23 cellular contexts compared by ENCODE assay signal in genomic region chr9:83034026-83034425, GRCh38. TPM values are rescaled to one million over a fixed set of nuclear protein-coding genes. Genes with fewer than 3 reads are reported as not detected.
DNase-seq lines count a peak whose midpoint lies in the region; ATAC-seq, FAIRE-seq and TF ChIP-seq lines count a peak whose summit lies in the region.
"Had no signal": no experiment of that assay in that cellular context is flagged by ENCODE, and none has a peak within 500 bp of the region (broad histone marks: within the 10 kb centered on the region; RNA-seq: fewer than 3 reads in every experiment).

No MANE protein-coding gene starts in this region.

- no peaks in the 10 kb centered on the region for H4K20me1 ChIP-seq in IMR-90 (ENCODE audit: insufficient read depth, low read length)
- H4K20me1 ChIP-seq in osteoblast (ENCODE audit: insufficient read depth, low read length): no peaks in the 10 kb centered on the region
- H4K20me1 ChIP-seq: BLaER1 had no signal

- TF ChIP-seq RAD21 in A549 (conservative IDR thresholded peaks at IDR 0.05 in 1 of 2, IDR thresholded peaks at IDR 0.05 in 1 of 2): no peak
- no peak for TF ChIP-seq RAD21 in IMR-90 (IDR thresholded peaks at IDR 0.05; ENCODE audit: low read length)

- H2BK5ac ChIP-seq in IMR-90 (ENCODE audit: low read depth, low read length, poor library complexity, severe bottlenecking): no peak overlapping the region

- DNase-seq in A549 (ENCODE audit: low read depth in 1 of 2, low spot score in 1 of 2): no peak
- peak; percentile 62 for DNase-seq in IMR-90
- DNase-seq in astrocyte of the hippocampus (ENCODE audit: low read depth, low spot score): peak; percentile 59
- DNase-seq in foreskin keratinocyte: no peak
- no peak for DNase-seq in NAMALWA (ENCODE audit: low spot score)
- no peak for DNase-seq in osteoblast (ENCODE audit: insufficient read length, low spot score, missing footprints)
- DNase-seq in activated CD4-positive, alpha-beta T cell treated with anti-CD3 and anti-CD28 coated beads, Interleukin-2, amount 50 U/mL, for 1 hour: no peak
- DNase-seq: CD4-positive, alpha-beta T cell; COR-L47; DMS79; Kasumi-1; NCI-H1105; NCI-H146; NCI-H2081; NCI-H2171; NCI-H345; NCI-H526; OCI-M1 had no signal

- TF ChIP-seq CTCF in A549 (IDR thresholded peaks at IDR 0.05) (no peak), IMR-90 (conservative IDR thresholded peaks at IDR 0.05; ENCODE audit: low read depth, low read length) (no peak), foreskin keratinocyte (conservative IDR thresholded peaks at IDR 0.05) (no peak), osteoblast (IDR thresholded peaks at IDR 0.05; ENCODE audit: extremely low read depth, low read depth, low read length) (no peak)

- H3K56ac ChIP-seq in IMR-90 (ENCODE audit: extremely low read depth, insufficient read depth, low read length): no peak overlapping the region

- no peaks in the 10 kb centered on the region for H3K9me1 ChIP-seq in IMR-90 (ENCODE audit: insufficient read depth, low read length)

- H3K79me1 ChIP-seq in IMR-90 (ENCODE audit: low read depth in 1 of 2, low read length in 2 of 2): no peaks in the 10 kb centered on the region

- H3K4me2 ChIP-seq in A549 (peak overlapping the region; percentile 35), IMR-90 (ENCODE audit: low read depth, low read length) (no peak overlapping the region), osteoblast (ENCODE audit: insufficient read depth, low read length) (no peak overlapping the region)
- H3K4me2 ChIP-seq: BLaER1 had no signal

- H2BK120ac ChIP-seq in IMR-90 (ENCODE audit: low read depth, low read length): no peak overlapping the region

- TF ChIP-seq EP300 in A549 (IDR thresholded peaks at IDR 0.05): no peak

- H3K27me3 ChIP-seq in IMR-90 (ENCODE audit: control insufficient read depth, insufficient read depth, low read length): peaks cover under 1% of the 10 kb centered on the region; the same call in 1 of the 2 replicates
- H3K27me3 ChIP-seq in foreskin keratinocyte: no peaks in the 10 kb centered on the region
- H3K27me3 ChIP-seq in osteoblast (ENCODE audit: insufficient read depth, low read length): no peaks in the 10 kb centered on the region
- H3K27me3 ChIP-seq: BLaER1 had no signal

- no peak overlapping the region for H2BK15ac ChIP-seq in IMR-90 (ENCODE audit: low read depth, low read length)

- no peak overlapping the region for H2AK9ac ChIP-seq in IMR-90 (replicated peaks; ENCODE audit: low read depth, low read length, poor library complexity)

- H4K91ac ChIP-seq in IMR-90 (ENCODE audit: insufficient read depth, low read depth, low read length): no peak overlapping the region

- H3K9ac ChIP-seq in IMR-90 (ENCODE audit: low read depth, low read length): no peak overlapping the region
- H3K9ac ChIP-seq: BLaER1 had no signal

- H3K18ac ChIP-seq in IMR-90 (ENCODE audit: low read depth, low read length): no peak overlapping the region

- POLR2A ChIA-PET in A549 (lab: Yijun Ruan, JAX): no interaction called here
- POLR2A ChIA-PET in IMR-90 (lab: Charles Lee; ENCODE audit: unreplicated experiment): no interaction called here

- H4K8ac ChIP-seq in IMR-90 (ENCODE audit: low read depth in 2 of 2, low read length in 2 of 2): no peak overlapping the region

- no peak overlapping the region for H3K14ac ChIP-seq in IMR-90 (replicated peaks; ENCODE audit: low read depth, low read length)

- H3K79me2 ChIP-seq in osteoblast (ENCODE audit: insufficient read depth, low read length): no peaks in the 10 kb centered on the region

- H2AFZ ChIP-seq in IMR-90 (replicated peaks; ENCODE audit: low read length, poor library complexity) (no peak overlapping the region), osteoblast (ENCODE audit: low read length) (no peak overlapping the region)

- H3K9me3 ChIP-seq in A549: no peaks in the 10 kb centered on the region
- H3K9me3 ChIP-seq in IMR-90 (ENCODE audit: control insufficient read depth, insufficient read depth, low read length): no peaks in the 10 kb centered on the region
- no peaks in the 10 kb centered on the region for H3K9me3 ChIP-seq in osteoblast (ENCODE audit: low read depth, low read length)
- H3K9me3 ChIP-seq: BLaER1 had no signal

- no peak overlapping the region for H2AK5ac ChIP-seq in IMR-90 (ENCODE audit: low read depth, low read length)

- 89% methylated on average over 1 of the region's 1 CpG for WGBS in A549 (ENCODE audit: missing lambda C conversion rate)
- no CpG with 5 or more reads among the region's 1 CpG for WGBS in IMR-90 (ENCODE audit: extremely low coverage in 2 of 2, insufficient read length in 1 of 2), 2 experiments

- BruUV-seq in IMR-90 (replicated peaks; lab: Mats Ljungman, UMichigan): no TSS peak

- ATAC-seq in A549: no peak
- ATAC-seq in IMR-90 (ENCODE audit: low read depth): peak; percentile 48; the same call in 1 of the 2 replicates
- ATAC-seq in foreskin keratinocyte: no peak
- no peak for ATAC-seq in GM18517 (IDR thresholded peaks at IDR 0.05; ENCODE audit: unreplicated experiment)
- ATAC-seq: Right ventricle myocardium inferior had no signal

- peak overlapping the region in 1 of 2 experiments; percentile 51; a peak in 2 of 6 replicates for H3K27ac ChIP-seq in A549
- no peak overlapping the region for H3K27ac ChIP-seq in IMR-90 (ENCODE audit: insufficient read depth, low read length)
- H3K27ac ChIP-seq in foreskin keratinocyte: peak overlapping the region; percentile 32
- no peak overlapping the region for H3K27ac ChIP-seq in osteoblast (ENCODE audit: low read depth, low read length)
- H3K27ac ChIP-seq: BLaER1 had no signal

- in situ Hi-C loops in IMR-90 (cut with MboI; ENCODE audit: low sequenced_read_pairs): no loop called here

- H3K36me3 ChIP-seq in IMR-90 (ENCODE audit: control insufficient read depth, insufficient read depth, low read length) (no peaks in the 10 kb centered on the region), osteoblast (ENCODE audit: insufficient read depth, low read length) (no peaks in the 10 kb centered on the region)
- H3K36me3 ChIP-seq: BLaER1 had no signal

- no peak overlapping the region for H4K5ac ChIP-seq in IMR-90 (ENCODE audit: low read depth, low read length)

- H3K4ac ChIP-seq in IMR-90 (ENCODE audit: low read depth, low read length): no peak overlapping the region

- H3K4me3 ChIP-seq in A549: no peak overlapping the region
- no peak overlapping the region for H3K4me3 ChIP-seq in IMR-90 (ENCODE audit: insufficient read depth, low read depth, low read length)
- no peak overlapping the region for H3K4me3 ChIP-seq in osteoblast (ENCODE audit: insufficient read depth, low read length)
- H3K4me3 ChIP-seq: BLaER1 had no signal

- no peak overlapping the region for H3K23ac ChIP-seq in IMR-90 (ENCODE audit: low read depth, low read length)

- no peak for FAIRE-seq in A549 (lab: Jason Lieb, UNC)
- FAIRE-seq: GM12891 had no signal

- TF ChIP-seq POLR2A in A549 (IDR thresholded peaks at IDR 0.05; ENCODE audit: low read length): no peak
- TF ChIP-seq POLR2A in IMR-90 (IDR thresholded peaks at IDR 0.05; ENCODE audit: low read depth, low read length): no peak

- CTCF ChIA-PET in A549 (lab: Yijun Ruan, JAX) (interaction anchor here (1.5 kb wide), 1 partner anchor 72 kb away, joined by 3 read pairs; no protein-coding TSS in a partner anchor), IMR-90 (lab: Yijun Ruan, JAX) (no interaction called here)

- intact Hi-C loops in IMR-90 (cut with micrococcal nuclease): no loop called here

- dilution Hi-C loops in IMR-90 (cut with HindIII; ENCODE audit: low sequenced_read_pairs, unreplicated experiment): no loop called here

- no peak overlapping the region for H2BK20ac ChIP-seq in IMR-90 (ENCODE audit: low read depth, low read length)

- H3K4me1 ChIP-seq in A549: peaks cover 25% of the 10 kb centered on the region
- no peaks in the 10 kb centered on the region for H3K4me1 ChIP-seq in IMR-90 (ENCODE audit: control insufficient read depth, insufficient read depth, low read length)
- peaks cover 8% of the 10 kb centered on the region for H3K4me1 ChIP-seq in foreskin keratinocyte
- no peaks in the 10 kb centered on the region for H3K4me1 ChIP-seq in osteoblast (ENCODE audit: insufficient read depth, low read length)

TF ChIP-seq in A549, 52 proteins besides CTCF, POLR2A, EP300 and RAD21:
- no peak for TF ChIP-seq ESRRA (IDR thresholded peaks at IDR 0.05; ENCODE audit: borderline replicate concordance, low read length)
- TF ChIP-seq MYC (IDR thresholded peaks at IDR 0.05; ENCODE audit: borderline replicate concordance, low read length): no peak
- TF ChIP-seq HOXB13 (CRISPR knock-in tag; IDR thresholded peaks at IDR 0.05; ENCODE audit: low read depth): no peak
- no peak for TF ChIP-seq CHD2 (IDR thresholded peaks at IDR 0.05; ENCODE audit: low read length, partially characterized antibody)
- TF ChIP-seq RFX5 (IDR thresholded peaks at IDR 0.05): no peak
- TF ChIP-seq ZFP36 (IDR thresholded peaks at IDR 0.05; ENCODE audit: borderline replicate concordance, partially characterized antibody): no peak
- no peak for TF ChIP-seq NPAS2 (CRISPR knock-in tag; IDR thresholded peaks at IDR 0.05; ENCODE audit: borderline replicate concordance)
- no peak for TF ChIP-seq RCOR1 (IDR thresholded peaks at IDR 0.05; ENCODE audit: low read depth, low read length)

TF ChIP-seq in IMR-90, 13 proteins besides CTCF, POLR2A, EP300 and RAD21 (continues in another document):
- TF ChIP-seq BHLHE40 (IDR thresholded peaks at IDR 0.05; ENCODE audit: low read depth, low read length): no peak
- no peak for TF ChIP-seq MAZ (IDR thresholded peaks at IDR 0.05; ENCODE audit: borderline replicate concordance, low read depth, low read length)
- TF ChIP-seq RCOR1 (IDR thresholded peaks at IDR 0.05; ENCODE audit: insufficient replicate concordance, low read length): no peak
- no peak for TF ChIP-seq USF2 (IDR thresholded peaks at IDR 0.05; ENCODE audit: low read depth, low read length)

RNA-seq across cellular contexts. Expression of gene RASEF, which starts 28.9 kb away (rescaled TPM):
- 8.1 and 8.8 TPM in 2 replicates for polyA plus RNA-seq in A549 (2011; rRNA removed)
- 2.0 and 2.2 TPM in 2 replicates for polyA plus RNA-seq in A549 (2012; cell fraction: cytosol; rRNA removed)
- 3.1 and 3.2 TPM in 2 replicates for polyA plus RNA-seq in A549 (2012; cell fraction: nucleus; rRNA removed)
- 4.7 to 5.3 TPM (median 5.1 TPM) in 3 replicates for polyA plus RNA-seq in A549 (2017; fragmentation: RNase III; extraction: RNeasy Plus Mini Kit Qiagen cat#74134 plus additional on column Dnase treatment)
- 7.8 and 8.6 TPM in 2 replicates for polyA minus RNA-seq in A549 (2011; rRNA and poly(A)+ RNA removed)
- under 0.01 TPM in 2 replicates for total RNA-seq in IMR-90 (2012; rRNA removed)
- 0.05 TPM in 1 of 2 replicates, not detected in the other for polyA plus RNA-seq in IMR-90 (2012; rRNA removed)
- not detected in 2 replicates for polyA plus RNA-seq in IMR-90 (2012; cell fraction: cytosol; rRNA removed)
- 0.04 and 0.07 TPM in 2 replicates for polyA plus RNA-seq in IMR-90 (2012; cell fraction: nucleus; rRNA removed; ENCODE audit: low replicate concordance)
- total RNA-seq in foreskin keratinocyte: 0.07 and 0.31 TPM in 2 replicates
- polyA plus RNA-seq in foreskin keratinocyte: 0.03 TPM in 1 of 2 replicates, not detected in the other
- 1.4 and 2.1 TPM in 2 replicates for total RNA-seq in osteoblast
- total RNA-seq: CD4-positive, alpha-beta T cell; G401 had no signal

Comparison
In these comparisons a context has a peak if more than half of its experiments do, and no peak if none do; other contexts are left out.
1. DNase-seq: peak in IMR-90 (single experiment) and astrocyte of the hippocampus (single experiment); none in A549 (0 of 2), foreskin keratinocyte (0 of 2), NAMALWA (single experiment), osteoblast (single experiment) and activated CD4-positive, alpha-beta T cell treated with anti-CD3 and anti-CD28 coated beads, Interleukin-2, amount 50 U/mL, for 1 hour (single experiment).